ENCODE assay signal across 1 cellular context in genomic region chr2:238059505-238059904, GRCh38.
TF ChIP-seq lines count a peak whose summit lies in the region.

No MANE protein-coding gene starts in this region.

TF ChIP-seq in K562, 482 proteins besides CTCF, POLR2A, EP300 and RAD21:
- TF ChIP-seq ZNF449 (CRISPR knock-in tag; IDR thresholded peaks at IDR 0.05) (no peak), DDX20 (tag; IDR thresholded peaks at IDR 0.05; ENCODE audit: low read depth) (no peak), KAT8 (IDR thresholded peaks at IDR 0.05; ENCODE audit: low read depth) (no peak), ZBTB11 (CRISPR knock-in tag; IDR thresholded peaks at IDR 0.05) (no peak), ZNF347 (CRISPR knock-in tag; IDR thresholded peaks at IDR 0.05; ENCODE audit: low read depth) (no peak), ZNF174 (CRISPR knock-in tag; IDR thresholded peaks at IDR 0.05) (no peak), ETS2 (tag; IDR thresholded peaks at IDR 0.05; ENCODE audit: borderline replicate concordance, poor library complexity, severe bottlenecking) (no peak), CEBPB (tag; IDR thresholded peaks at IDR 0.05) (no peak), RFX5 (IDR thresholded peaks at IDR 0.05; ENCODE audit: low read depth, low read length) (no peak)
